In the genomic region with DNA sequence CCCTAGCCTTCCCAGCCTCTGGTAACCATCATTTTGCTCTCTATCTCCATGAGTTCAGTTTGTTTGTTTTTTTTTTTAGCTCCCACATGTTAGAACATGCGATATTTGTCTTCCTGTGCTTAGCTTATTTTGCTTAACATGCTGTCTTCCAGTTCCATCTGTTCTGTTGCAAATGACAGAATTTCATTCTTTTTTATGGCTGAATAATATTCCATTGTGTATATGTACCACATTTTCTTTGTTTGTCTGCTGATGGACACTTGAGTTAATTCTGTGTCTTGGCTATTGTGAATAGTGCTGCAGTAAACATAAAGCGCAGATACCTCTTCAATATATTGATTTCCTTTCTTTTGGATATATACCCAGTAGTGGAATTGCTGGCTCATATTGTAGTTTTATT, we compare ENCODE assay signal across 15 cellular contexts. TPM values are rescaled to one million over a fixed set of nuclear protein-coding genes. Genes with fewer than 3 reads are reported as not detected.
A peak's percentile ranks its signal among the peaks of the same experiment; 100 is the strongest.
DNase-seq lines count a peak whose midpoint lies in the region; ATAC-seq, FAIRE-seq and TF ChIP-seq lines count a peak whose summit lies in the region.
"Had no signal": no experiment of that assay in that cellular context is flagged by ENCODE, and none has a peak within 500 bp of the region (broad histone marks: within the 10 kb centered on the region; RNA-seq: fewer than 3 reads in every experiment).

No MANE protein-coding gene starts in this region.

- TF ChIP-seq CTCF in SK-N-SH (IDR thresholded peaks at IDR 0.05) (no peak), CD14-positive monocyte (IDR thresholded peaks at IDR 0.05) (no peak), K562 (IDR thresholded peaks at IDR 0.05 in 2 of 3, conservative IDR thresholded peaks at IDR 0.05 in 1 of 3; ENCODE audit: insufficient read depth in 2 of 3, low read depth in 1 of 3, low read length in 3 of 3) (no peak), epithelial cell of esophagus (IDR thresholded peaks at IDR 0.05; ENCODE audit: insufficient read depth, low read depth, low read length, missing control alignments) (no peak)

- H3K79me2 ChIP-seq in SK-N-SH (ENCODE audit: insufficient read depth), result peaks cover 42% of the 10 kb centered on the region
- peaks cover 40% of the 10 kb centered on the region for H3K79me2 ChIP-seq in K562 (ENCODE audit: control insufficient read depth, insufficient read depth, low read length)

- POLR2A ChIA-PET in SK-N-SH (lab: Yijun Ruan, JAX), result no interaction called here
- POLR2A ChIA-PET in K562 (lab: Yijun Ruan, JAX), result interaction anchor here (0.6 to 1.8 kb wide), 3 partner anchors 13 to 23 kb away, joined by 3 to 4 read pairs (median 3); no protein-coding TSS in a partner anchor
- POLR2A ChIA-PET in activated CD4-positive, alpha-beta T cell treated with anti-CD3 and anti-CD28 coated beads, Interleukin-2, amount 10 ng/mL, durations not matched to agents 7 days and 5 days (lab: Charles Lee), result no interaction called here

- H3F3A ChIP-seq in SK-N-SH (replicated peaks; ENCODE audit: insufficient read depth), result peaks cover 11% of the 10 kb centered on the region

- DNase-seq in SK-N-SH (no peak), CD14-positive monocyte (ENCODE audit: low spot score) (no peak), K562 (ENCODE audit: extremely low read depth in 1 of 4, low spot score in 3 of 4) (no peak), epithelial cell of esophagus (ENCODE audit: low read depth) (peak; percentile 40), superior temporal gyrus (ENCODE audit: extremely low spot score) (no peak)
- no peak for DNase-seq in activated CD4-positive, alpha-beta T cell treated with anti-CD3 and anti-CD28 coated beads, Interleukin-2, amount 10 ng/mL, durations not matched to agents 7 days and 5 days
- DNase-seq: 8988T; Calu3; CD8-positive, alpha-beta T cell; DMS79 treated with DMSO at 0.1 percent for 48 hours; GF-D8; GM23248 had no signal

- H3K27ac Mint-ChIP-seq in CD14-positive monocyte, result peak overlapping the region in 5 of 7 donors; percentile 3 to 66 (median 15)
- H3K27ac Mint-ChIP-seq in activated CD4-positive, alpha-beta T cell treated with anti-CD3 and anti-CD28 coated beads, Interleukin-2, amount 10 ng/mL, durations not matched to agents 7 days and 5 days, result no peak overlapping the region
- H3K27ac Mint-ChIP-seq: CD8-positive, alpha-beta T cell had no signal

- 80% methylated on average over 2 of the region's 2 CpGs for WGBS in SK-N-SH (ENCODE audit: low lambda C conversion rate)
- WGBS in K562 (ENCODE audit: insufficient coverage, low coverage, missing lambda C conversion rate), result 97% methylated on average over 2 of the region's 2 CpGs

- H3K4me1 Mint-ChIP-seq in CD14-positive monocyte, result peaks cover 36% of the 10 kb centered on the region
- H3K4me1 Mint-ChIP-seq in activated CD4-positive, alpha-beta T cell treated with anti-CD3 and anti-CD28 coated beads, Interleukin-2, amount 10 ng/mL, durations not matched to agents 7 days and 5 days, result peaks cover 3% of the 10 kb centered on the region

- H3K36me3 ChIP-seq in SK-N-SH (replicated peaks in 1 of 2; ENCODE audit: control insufficient read depth in 1 of 2, insufficient read depth in 2 of 2, low read length in 1 of 2), result peaks cover 73 to 95% of the 10 kb centered on the region in 2 experiments
- peaks cover 94% of the 10 kb centered on the region for H3K36me3 ChIP-seq in K562 (ENCODE audit: control insufficient read depth, insufficient read depth, low read length)

- TF ChIP-seq EP300 in SK-N-SH (IDR thresholded peaks at IDR 0.05; ENCODE audit: borderline replicate concordance in 1 of 2, low read depth in 1 of 2, low read length in 1 of 2) (no peak), K562 (IDR thresholded peaks at IDR 0.05; ENCODE audit: low read length) (no peak)

- H3K4me3 ChIP-seq in SK-N-SH (ENCODE audit: low read depth in 2 of 2, low read length in 1 of 2) (no peak overlapping the region), K562 (no peak overlapping the region), epithelial cell of esophagus (ENCODE audit: low read length) (no peak overlapping the region)
- H3K4me3 ChIP-seq: BLaER1, GM23248, HAP-1 had no signal

- ATAC-seq in SK-N-SH treated with all-trans-retinoic acid at 6 μM for 48 hours (no peak), K562 (no peak)
- ATAC-seq: CD8-positive, alpha-beta T cell had no signal

- H3K9me3 Mint-ChIP-seq in CD14-positive monocyte, result peaks cover 0 to 2% (median 0%) of the 10 kb centered on the region in 7 donors
- peaks cover 3% of the 10 kb centered on the region for H3K9me3 Mint-ChIP-seq in activated CD4-positive, alpha-beta T cell treated with anti-CD3 and anti-CD28 coated beads, Interleukin-2, amount 10 ng/mL, durations not matched to agents 7 days and 5 days

- H3K4me2 ChIP-seq in SK-N-SH (no peak overlapping the region), K562 (ENCODE audit: insufficient read depth, low read length) (no peak overlapping the region)
- H3K4me2 ChIP-seq: BLaER1 had no signal

- TF ChIP-seq POLR2A in K562 (conservative IDR thresholded peaks at IDR 0.05), result no peak

- no peaks in the 10 kb centered on the region for H3K9me1 ChIP-seq in K562 (ENCODE audit: control insufficient read depth, insufficient read depth, low read length)

- H3K27me3 ChIP-seq in SK-N-SH (ENCODE audit: insufficient read depth) (no peaks in the 10 kb centered on the region), K562 (ENCODE audit: control insufficient read depth in 2 of 2, insufficient read depth in 2 of 2, low read length in 2 of 2) (no peaks in the 10 kb centered on the region)
- H3K27me3 ChIP-seq: BLaER1 had no signal

- H2AFZ ChIP-seq in SK-N-SH (ENCODE audit: low read depth), result no peak overlapping the region
- H2AFZ ChIP-seq in K562 (ENCODE audit: low read depth, low read length), result no peak overlapping the region
- H2AFZ ChIP-seq: GM23248 had no signal

- no peaks in the 10 kb centered on the region for H3K9me3 ChIP-seq in SK-N-SH
- no peaks in the 10 kb centered on the region for H3K9me3 ChIP-seq in K562 (replicated peaks; ENCODE audit: control insufficient read depth, insufficient read depth, low read depth, low read length)
- H3K9me3 ChIP-seq: BLaER1, HAP-1 had no signal

- no peaks in the 10 kb centered on the region for H3K9me2 ChIP-seq in SK-N-SH

- no peak overlapping the region for H3K4me3 Mint-ChIP-seq in CD14-positive monocyte
- no peak overlapping the region for H3K4me3 Mint-ChIP-seq in activated CD4-positive, alpha-beta T cell treated with anti-CD3 and anti-CD28 coated beads, Interleukin-2, amount 10 ng/mL, durations not matched to agents 7 days and 5 days
- H3K4me3 Mint-ChIP-seq: CD8-positive, alpha-beta T cell had no signal

- in situ Hi-C loops in K562 (cut with MboI), result no loop called here

- H3K36me3 Mint-ChIP-seq in CD14-positive monocyte, result peaks cover 62 to 70% of the 10 kb centered on the region in 2 donors
- H3K36me3 Mint-ChIP-seq in activated CD4-positive, alpha-beta T cell treated with anti-CD3 and anti-CD28 coated beads, Interleukin-2, amount 10 ng/mL, durations not matched to agents 7 days and 5 days (ENCODE audit: low read depth), result peaks cover 69% of the 10 kb centered on the region

- TF ChIP-seq RAD21 in SK-N-SH (IDR thresholded peaks at IDR 0.05; ENCODE audit: low read length) (no peak), K562 (CRISPR knock-in tag; conservative IDR thresholded peaks at IDR 0.05 in 1 of 2, IDR thresholded peaks at IDR 0.05 in 1 of 2) (no peak)

- no peak for FAIRE-seq in K562 (lab: Jason Lieb, UNC)

- H4K20me1 ChIP-seq in SK-N-SH (ENCODE audit: insufficient read depth) (no peaks in the 10 kb centered on the region), K562 (replicated peaks; ENCODE audit: control insufficient read depth, insufficient read depth, low read length) (no peaks in the 10 kb centered on the region)

- CTCF ChIA-PET in SK-N-SH (lab: Yijun Ruan, JAX), result interaction anchor here (0.6 to 1.9 kb wide), 4 partner anchors 15 to 432 kb away, joined by 3 to 5 read pairs (median 3); no protein-coding TSS in a partner anchor
- CTCF ChIA-PET in K562 (lab: Yijun Ruan, JAX; ENCODE audit: low intra/inter-chr PET ratio), result no interaction called here
- CTCF ChIA-PET in activated CD4-positive, alpha-beta T cell treated with anti-CD3 and anti-CD28 coated beads, Interleukin-2, amount 10 ng/mL, durations not matched to agents 7 days and 5 days (lab: Charles Lee), result interaction anchor here (0.6 to 0.7 kb wide), 2 partner anchors 24 to 134 kb away, joined by 3 read pairs; no protein-coding TSS in a partner anchor

- no peaks in the 10 kb centered on the region for H3K27me3 Mint-ChIP-seq in CD14-positive monocyte (ENCODE audit: low read depth in 3 of 3)
- H3K27me3 Mint-ChIP-seq in activated CD4-positive, alpha-beta T cell treated with anti-CD3 and anti-CD28 coated beads, Interleukin-2, amount 10 ng/mL, durations not matched to agents 7 days and 5 days, result no peaks in the 10 kb centered on the region

- H3K27ac ChIP-seq in SK-N-SH (ENCODE audit: low read depth in 2 of 2, low read length in 1 of 2) (no peak overlapping the region), K562 (ENCODE audit: extremely low read depth, low read depth, low read length) (no peak overlapping the region)
- H3K27ac ChIP-seq: BLaER1, GM23248 had no signal

- H3K9ac ChIP-seq in SK-N-SH (no peak overlapping the region), K562 (ENCODE audit: insufficient read depth in 1 of 2, low read depth in 2 of 2, low read length in 2 of 2) (no peak overlapping the region)
- H3K9ac ChIP-seq: BLaER1, GM23248 had no signal

- intact Hi-C loops in CD14-positive monocyte (cut with micrococcal nuclease) (no loop called here), K562 (cut with micrococcal nuclease) (loop anchor here (10.0 kb wide), 1 partner anchor 63 kb away; no protein-coding TSS in a partner anchor)

- no TSS peak for BruUV-seq in K562 (replicated peaks; lab: Mats Ljungman, UMichigan)

- H3K4me1 ChIP-seq in SK-N-SH (ENCODE audit: control insufficient read depth in 1 of 2, insufficient read depth in 2 of 2, low read depth in 1 of 2, low read length in 1 of 2) (peaks cover 0 to 8% of the 10 kb centered on the region in 2 experiments; a peak in 1 of 4 replicates), K562 (replicated peaks in 1 of 2; ENCODE audit: control insufficient read depth in 2 of 2, insufficient read depth in 2 of 2, low read length in 2 of 2) (no peaks in the 10 kb centered on the region)
- H3K4me1 ChIP-seq: BLaER1 had no signal

RNA-seq across cellular contexts. Expression of a gene that starts 21.0 kb away (rescaled TPM):
- polyA plus RNA-seq in SK-N-SH (2012; rRNA removed), result 140 and 197 TPM in 2 replicates
- 221 and 225 TPM in 2 replicates for polyA plus RNA-seq in SK-N-SH (2012; cell fraction: cytosol; rRNA removed)
- polyA plus RNA-seq in SK-N-SH (2012; cell fraction: nucleus; rRNA removed), result 81.0 and 164 TPM in 2 replicates
- polyA plus RNA-seq in CD14-positive monocyte, result 10 to 100 TPM; 54.5 to 73.6 TPM
- 145 and 414 TPM in 2 replicates for total RNA-seq in K562 (2011; cell fraction: chromatin; rRNA removed; ENCODE audit: low replicate concordance)
- total RNA-seq in K562 (2011; cell fraction: nucleolus; rRNA removed), result 52.5 and 60.0 TPM in 2 replicates
- total RNA-seq in K562 (2011; cell fraction: nucleoplasm; rRNA removed), result 116 and 161 TPM in 2 replicates
- total RNA-seq in K562 (2014; rRNA removed), result 128 and 130 TPM in 2 replicates
- total RNA-seq in K562 (2014; rRNA removed; fragmentation: Illumina TruSeq; extraction: Trizol), result 192 and 248 TPM in 2 replicates
- 138 and 155 TPM in 2 replicates for total RNA-seq in K562 (2015; rRNA removed; fragmentation: Illumina TruSeq; extraction: Trizol)
- 190 and 201 TPM in 2 replicates for total RNA-seq in K562 (2021)
- polyA plus RNA-seq in K562 (2011; rRNA removed), result 269 and 357 TPM in 2 replicates
- 144 and 306 TPM in 2 replicates for polyA plus RNA-seq in K562 (2011; cell fraction: cytosol; rRNA removed)
- polyA plus RNA-seq in K562 (2011; cell fraction: nucleus; rRNA removed), result 65.1 and 120 TPM in 2 replicates
- polyA plus RNA-seq in K562 (2012), result 223 and 282 TPM in 2 replicates
- polyA plus RNA-seq in K562 (2014; fragmentation: Illumina TruSeq; extraction: Trizol), result 553 and 639 TPM in 2 replicates
- 100 to 1,000 TPM; 406 to 588 TPM for polyA plus RNA-seq in K562 (2014; fragmentation: Nextera tagmentation; extraction: Ambion mirVana)
- polyA plus RNA-seq in K562 (2014; rRNA removed), result 230 and 247 TPM in 2 replicates
- polyA minus RNA-seq in K562 (2011; rRNA and poly(A)+ RNA removed), result 509 and 557 TPM in 2 replicates
- polyA minus RNA-seq in K562 (2011; cell fraction: cytosol; rRNA and poly(A)+ RNA removed), result 79.4 and 89.1 TPM in 2 replicates
- polyA minus RNA-seq in K562 (2011; cell fraction: nucleus; rRNA and poly(A)+ RNA removed), result 57.2 and 97.5 TPM in 2 replicates
- total RNA-seq in activated CD4-positive, alpha-beta T cell treated with anti-CD3 and anti-CD28 coated beads, Interleukin-2, amount 10 ng/mL, durations not matched to agents 7 days and 5 days, result 10 to 100 TPM; 54.1 to 60.5 TPM
